In genomic region chr3:187291001-187291511, GRCh38 we compare ENCODE assay signal across 9 cellular contexts. TPM values are rescaled to one million over a fixed set of nuclear protein-coding genes. Genes with fewer than 3 reads are reported as not detected.
DNase-seq lines count a peak whose midpoint lies in the region; ATAC-seq and TF ChIP-seq lines count a peak whose summit lies in the region.
"Had no signal": no experiment of that assay in that cellular context is flagged by ENCODE, and none has a peak within 500 bp of the region (broad histone marks: within the 10 kb centered on the region; RNA-seq: fewer than 3 reads in every experiment).

No MANE protein-coding gene starts in this region.

- H3K9me3 Mint-ChIP-seq in nephron = no peaks in the 10 kb centered on the region
- H3K9me3 Mint-ChIP-seq in T-helper 2 cell treated with Interferon-gamma antibody and Interleukin-4, amounts not matched to agents 5 μg/mL and 100 μg/mL, for 36 hours = no peaks in the 10 kb centered on the region

- TF ChIP-seq EP300 in gastroesophageal sphincter (IDR thresholded peaks at IDR 0.05) = no peak

- peak overlapping the region; percentile 4 to 44 for H3K4me3 ChIP-seq in gastroesophageal sphincter

- H3K27me3 Mint-ChIP-seq in nephron (ENCODE audit: low read depth) = no peaks in the 10 kb centered on the region
- peaks cover 50% of the 10 kb centered on the region for H3K27me3 Mint-ChIP-seq in T-helper 2 cell treated with Interferon-gamma antibody and Interleukin-4, amounts not matched to agents 5 μg/mL and 100 μg/mL, for 36 hours (ENCODE audit: low read depth)

- peak overlapping the region; percentile 68 to 93 (median 92) for H3K27ac Mint-ChIP-seq in nephron
- no peak overlapping the region for H3K27ac Mint-ChIP-seq in T-helper 2 cell treated with Interferon-gamma antibody and Interleukin-4, amounts not matched to agents 5 μg/mL and 100 μg/mL, for 36 hours

- WGBS in gastroesophageal sphincter (ENCODE audit: low coverage in 1 of 2), 2 donors = 0 to 18% methylated on average over 1 to 2 of the region's 6 CpGs

- peaks cover 2 to 64% (median 4%) of the 10 kb centered on the region in 3 donors for H3K4me1 ChIP-seq in gastroesophageal sphincter

- no peak for TF ChIP-seq POLR2A in gastroesophageal sphincter (IDR thresholded peaks at IDR 0.05)

- H3K4me1 Mint-ChIP-seq in nephron = peaks cover 59% of the 10 kb centered on the region
- no peaks in the 10 kb centered on the region for H3K4me1 Mint-ChIP-seq in T-helper 2 cell treated with Interferon-gamma antibody and Interleukin-4, amounts not matched to agents 5 μg/mL and 100 μg/mL, for 36 hours (ENCODE audit: low read depth)

- no peaks in the 10 kb centered on the region for H3K9me3 ChIP-seq in gastroesophageal sphincter

- ATAC-seq in Right ventricle myocardium inferior = peak; percentile 41
- no peak for ATAC-seq in gastroesophageal sphincter
- ATAC-seq in HG02763 (IDR thresholded peaks at IDR 0.05; ENCODE audit: unreplicated experiment) = no peak

- H3K27me3 ChIP-seq in gastroesophageal sphincter = no peaks in the 10 kb centered on the region

- DNase-seq in Right ventricle myocardium inferior (ENCODE audit: missing footprints) (no peak), cardiac septum (ENCODE audit: low spot score) (no peak), NCI-H345 treated with DMSO at 0.1 percent for 48 hours (lab: John Stamatoyannopoulos, UW; ENCODE audit: unreplicated experiment) (no peak)
- no peak for DNase-seq in activated naive CD4-positive, alpha-beta T cell (lab: John Stamatoyannopoulos, UW)
- DNase-seq in T-helper 2 cell treated with Interferon-gamma antibody and Interleukin-4, amounts not matched to agents 5 μg/mL and 100 μg/mL, for 36 hours (ENCODE audit: low spot score) = no peak
- DNase-seq: NCI-H226 had no signal

- peak overlapping the region in 3 of 4 donors; percentile 10 to 72 (median 50) for H3K27ac ChIP-seq in gastroesophageal sphincter

- no peaks in the 10 kb centered on the region for H3K36me3 Mint-ChIP-seq in nephron (ENCODE audit: low read depth)
- H3K36me3 Mint-ChIP-seq in T-helper 2 cell treated with Interferon-gamma antibody and Interleukin-4, amounts not matched to agents 5 μg/mL and 100 μg/mL, for 36 hours (ENCODE audit: low read depth) = no peaks in the 10 kb centered on the region

- TF ChIP-seq CTCF in gastroesophageal sphincter (IDR thresholded peaks at IDR 0.05) (no peak), nephron (IDR thresholded peaks at IDR 0.05; ENCODE audit: unreplicated experiment in 3 of 3) (no peak)

- no peaks in the 10 kb centered on the region for H3K36me3 ChIP-seq in gastroesophageal sphincter

- intact Hi-C loops in Right ventricle myocardium inferior (cut with DNase I) (loop anchor here (1.0 to 5.0 kb wide), 2 partner anchors 26 to 69 kb away; no protein-coding TSS in a partner anchor), cardiac septum (cut with DNase I) (no loop called here)

- H3K4me3 Mint-ChIP-seq in nephron = peak overlapping the region; percentile 68 to 78 (median 72)
- no peak overlapping the region for H3K4me3 Mint-ChIP-seq in T-helper 2 cell treated with Interferon-gamma antibody and Interleukin-4, amounts not matched to agents 5 μg/mL and 100 μg/mL, for 36 hours

RNA-seq across cellular contexts. Expression of gene MASP1, which starts 0.5 kb away (rescaled TPM):
- total RNA-seq in Right ventricle myocardium inferior = 129 TPM
- total RNA-seq in cardiac septum = 59.7 TPM
- total RNA-seq in gastroesophageal sphincter = 10 to 100 TPM in 1 of 4 donors, 1 to 10 TPM in 2, not detected in 1; 2.3 to 26.1 (median 5.2) TPM
